In the genomic region with DNA sequence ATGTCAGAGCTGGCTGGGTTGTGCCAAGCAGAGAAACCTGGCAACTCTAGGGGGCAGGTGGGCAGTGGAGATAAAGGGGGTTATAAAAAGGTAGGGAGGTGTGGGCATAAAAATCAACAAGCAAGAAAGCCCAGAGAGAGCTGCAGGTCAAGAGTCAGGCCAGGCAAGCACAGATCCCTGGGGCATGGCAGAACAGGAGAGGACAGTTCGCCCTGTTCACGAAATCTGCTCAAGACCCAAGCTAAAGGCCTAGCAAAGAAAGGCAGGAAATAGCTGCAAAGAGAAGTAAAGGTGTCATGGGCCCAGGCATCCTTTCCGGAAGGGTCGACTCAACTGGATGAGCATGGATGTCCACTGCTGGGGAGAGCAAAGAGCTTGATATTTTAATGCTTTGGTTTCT, we compare ENCODE assay signal across 8 cellular contexts. TPM values are rescaled to one million over a fixed set of nuclear protein-coding genes. Genes with fewer than 3 reads are reported as not detected.
DNase-seq lines count a peak whose midpoint lies in the region; ATAC-seq and TF ChIP-seq lines count a peak whose summit lies in the region.

No MANE protein-coding gene starts in this region.

- H3K4me2 ChIP-seq in SK-N-SH, result peak overlapping the region; percentile 81

- H3K27ac ChIP-seq in SK-N-SH (ENCODE audit: low read depth in 2 of 2, low read length in 1 of 2) (peak overlapping the region; percentile 95 to 97), left lung (peak overlapping the region; percentile 88 to 98), substantia nigra (ENCODE audit: low read depth, low read length, poor library complexity, severe bottlenecking) (peak overlapping the region; percentile 82)

- 81% methylated on average over 4 of the region's 4 CpGs for WGBS in SK-N-SH (ENCODE audit: low lambda C conversion rate)

- CTCF ChIA-PET in SK-N-SH (lab: Yijun Ruan, JAX), result interaction anchor here (1.0 to 8.6 kb wide), 3 partner anchors 111 to 134 kb away, joined by 3 to 80 read pairs (median 5); no protein-coding TSS in a partner anchor

- peaks cover 14 to 20% of the 10 kb centered on the region in 2 experiments for H3K36me3 ChIP-seq in SK-N-SH (replicated peaks in 1 of 2; ENCODE audit: control insufficient read depth in 1 of 2, insufficient read depth in 2 of 2, low read length in 1 of 2)
- no peaks in the 10 kb centered on the region for H3K36me3 ChIP-seq in adipocyte (ENCODE audit: control insufficient read depth, insufficient read depth, low read length, severe bottlenecking)
- no peaks in the 10 kb centered on the region for H3K36me3 ChIP-seq in left lung

- intact Hi-C loops in left lung (cut with DNase I), result loop anchor here in 1 of 2 donors (10.0 kb wide), 1 partner anchor 119 kb away; no protein-coding TSS in a partner anchor

- ATAC-seq in SK-N-SH treated with all-trans-retinoic acid at 6 μM for 48 hours, result no peak
- ATAC-seq in left lung, result no peak
- no peak for ATAC-seq in GM21737 (IDR thresholded peaks at IDR 0.05; ENCODE audit: unreplicated experiment)

- no peaks in the 10 kb centered on the region for H3K9me2 ChIP-seq in SK-N-SH

- POLR2A ChIA-PET in SK-N-SH (lab: Yijun Ruan, JAX), result interaction anchor here (1.0 kb wide), 1 partner anchor 68 kb away, joined by 3 read pairs; no protein-coding TSS in a partner anchor

- H3K27me3 ChIP-seq in SK-N-SH (ENCODE audit: insufficient read depth) (no peaks in the 10 kb centered on the region), adipocyte (replicated peaks; ENCODE audit: control insufficient read depth, insufficient read depth, low read length) (no peaks in the 10 kb centered on the region), left lung (no peaks in the 10 kb centered on the region)

- DNase-seq in SK-N-SH (no peak), adipocyte (ENCODE audit: low read depth) (no peak), left lung (no peak), substantia nigra (lab: John Stamatoyannopoulos, UW) (peak in 1 of 49 donors; percentile 21), NCI-H1694 (lab: John Stamatoyannopoulos, UW) (no peak)
- no peak for DNase-seq in NK-92 treated with Interleukin-12 subunit alpha and Interleukin-12 subunit beta, amount 100 ng/mL, for 24 hours (lab: John Stamatoyannopoulos, UW)

- peaks cover 5% of the 10 kb centered on the region; the same call in 1 of the 2 replicates for H4K20me1 ChIP-seq in SK-N-SH (ENCODE audit: insufficient read depth)

- peaks cover 40% of the 10 kb centered on the region for H3F3A ChIP-seq in SK-N-SH (replicated peaks; ENCODE audit: insufficient read depth)

- H3K4me1 ChIP-seq in SK-N-SH (ENCODE audit: control insufficient read depth in 1 of 2, insufficient read depth in 2 of 2, low read depth in 1 of 2, low read length in 1 of 2) (peaks cover 32 to 38% of the 10 kb centered on the region in 2 experiments), adipocyte (ENCODE audit: control insufficient read depth, insufficient read depth, low read length) (peaks cover 53% of the 10 kb centered on the region), left lung (peaks cover 23 to 77% of the 10 kb centered on the region in 2 donors)

- H3K9me3 ChIP-seq in SK-N-SH (no peaks in the 10 kb centered on the region), adipocyte (ENCODE audit: control insufficient read depth, low read length) (no peaks in the 10 kb centered on the region), left lung (no peaks in the 10 kb centered on the region)

- TF ChIP-seq CTCF in SK-N-SH (IDR thresholded peaks at IDR 0.05), result no peak
- no peak for TF ChIP-seq CTCF in left lung (IDR thresholded peaks at IDR 0.05)

- no peak overlapping the region for H2AFZ ChIP-seq in SK-N-SH (ENCODE audit: low read depth)

- no peak for TF ChIP-seq RAD21 in SK-N-SH (IDR thresholded peaks at IDR 0.05; ENCODE audit: low read length)

- H3K4me3 ChIP-seq in SK-N-SH (ENCODE audit: low read depth in 2 of 2, low read length in 1 of 2) (peak overlapping the region; percentile 75 to 77), adipocyte (ENCODE audit: low read length) (peak overlapping the region; percentile 97), left lung (peak overlapping the region; percentile 53 to 54)

- H3K79me2 ChIP-seq in SK-N-SH (ENCODE audit: insufficient read depth), result peaks cover 91% of the 10 kb centered on the region

- H3K9ac ChIP-seq in SK-N-SH (peak overlapping the region; percentile 98), adipocyte (ENCODE audit: low read length) (peak overlapping the region; percentile 96)

- no peak for TF ChIP-seq EP300 in SK-N-SH (IDR thresholded peaks at IDR 0.05; ENCODE audit: borderline replicate concordance in 1 of 2, low read depth in 1 of 2, low read length in 1 of 2)

TF ChIP-seq in SK-N-SH, 30 proteins besides CTCF, POLR2A, EP300 and RAD21:
- TF ChIP-seq POLR2AphosphoS5 (IDR thresholded peaks at IDR 0.05; ENCODE audit: low read depth, low read length) (no peak; the same call in 1 of the 2 replicates), MEF2A (IDR thresholded peaks at IDR 0.05; ENCODE audit: borderline replicate concordance, low read depth) (no peak), IRF3 (IDR thresholded peaks at IDR 0.05; ENCODE audit: low read depth, low read length) (no peak)
- TF ChIP-seq, protein P1, sequence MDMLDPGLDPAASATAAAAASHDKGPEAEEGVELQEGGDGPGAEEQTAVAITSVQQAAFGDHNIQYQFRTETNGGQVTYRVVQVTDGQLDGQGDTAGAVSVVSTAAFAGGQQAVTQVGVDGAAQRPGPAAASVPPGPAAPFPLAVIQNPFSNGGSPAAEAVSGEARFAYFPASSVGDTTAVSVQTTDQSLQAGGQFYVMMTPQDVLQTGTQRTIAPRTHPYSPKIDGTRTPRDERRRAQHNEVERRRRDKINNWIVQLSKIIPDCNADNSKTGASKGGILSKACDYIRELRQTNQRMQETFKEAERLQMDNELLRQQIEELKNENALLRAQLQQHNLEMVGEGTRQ (IDR thresholded peaks at IDR 0.05; ENCODE audit: borderline replicate concordance, low read depth, low read length), result no peak

TF ChIP-seq in SK-N-SH treated with all-trans-retinoic acid at 6 μM for 48 hours, 23 proteins besides CTCF, POLR2A, EP300 and RAD21:
- no peak for TF ChIP-seq ZNF565 (CRISPR knock-in tag; conservative IDR thresholded peaks at IDR 0.05; ENCODE audit: low read depth)
- no peak for TF ChIP-seq ESRRG (CRISPR knock-in tag; IDR thresholded peaks at IDR 0.05)
- TF ChIP-seq, protein P2, sequence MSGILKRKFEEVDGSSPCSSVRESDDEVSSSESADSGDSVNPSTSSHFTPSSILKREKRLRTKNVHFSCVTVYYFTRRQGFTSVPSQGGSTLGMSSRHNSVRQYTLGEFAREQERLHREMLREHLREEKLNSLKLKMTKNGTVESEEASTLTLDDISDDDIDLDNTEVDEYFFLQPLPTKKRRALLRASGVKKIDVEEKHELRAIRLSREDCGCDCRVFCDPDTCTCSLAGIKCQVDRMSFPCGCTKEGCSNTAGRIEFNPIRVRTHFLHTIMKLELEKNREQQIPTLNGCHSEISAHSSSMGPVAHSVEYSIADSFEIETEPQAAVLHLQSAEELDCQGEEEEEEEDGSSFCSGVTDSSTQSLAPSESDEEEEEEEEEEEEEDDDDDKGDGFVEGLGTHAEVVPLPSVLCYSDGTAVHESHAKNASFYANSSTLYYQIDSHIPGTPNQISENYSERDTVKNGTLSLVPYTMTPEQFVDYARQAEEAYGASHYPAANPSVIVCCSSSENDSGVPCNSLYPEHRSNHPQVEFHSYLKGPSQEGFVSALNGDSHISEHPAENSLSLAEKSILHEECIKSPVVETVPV (CRISPR knock-in tag; IDR thresholded peaks at IDR 0.05), result no peak
- no peak for TF ChIP-seq TOX (CRISPR knock-in tag; IDR thresholded peaks at IDR 0.05; ENCODE audit: borderline replicate concordance)
- no peak for TF ChIP-seq TSHZ2 (CRISPR knock-in tag; IDR thresholded peaks at IDR 0.05)
- no peak for TF ChIP-seq ZNF8 (CRISPR knock-in tag; IDR thresholded peaks at IDR 0.05)
- TF ChIP-seq ZNF70 (CRISPR knock-in tag; IDR thresholded peaks at IDR 0.05), result no peak
- TF ChIP-seq OSR1 (CRISPR knock-in tag; IDR thresholded peaks at IDR 0.05), result no peak
- TF ChIP-seq ARNTL (CRISPR knock-in tag; IDR thresholded peaks at IDR 0.05; ENCODE audit: borderline replicate concordance, low read depth), result no peak
- no peak for TF ChIP-seq CSDC2 (CRISPR knock-in tag; IDR thresholded peaks at IDR 0.05)
- TF ChIP-seq CREB5 (CRISPR knock-in tag; IDR thresholded peaks at IDR 0.05; ENCODE audit: low read depth), result no peak

RNA-seq across cellular contexts. Expression of gene MBNL2, which starts 3.4 kb away (rescaled TPM):
- polyA plus RNA-seq in SK-N-SH (2012; rRNA removed), result 24.5 and 27.9 TPM in 2 replicates
- 38.4 and 46.6 TPM in 2 replicates for polyA plus RNA-seq in SK-N-SH (2012; cell fraction: cytosol; rRNA removed)
- 21.4 and 39.6 TPM in 2 replicates for polyA plus RNA-seq in SK-N-SH (2012; cell fraction: nucleus; rRNA removed)
- total RNA-seq in left lung, result 10 to 100 TPM; 75.9 to 86.3 TPM
